In the genomic region with DNA sequence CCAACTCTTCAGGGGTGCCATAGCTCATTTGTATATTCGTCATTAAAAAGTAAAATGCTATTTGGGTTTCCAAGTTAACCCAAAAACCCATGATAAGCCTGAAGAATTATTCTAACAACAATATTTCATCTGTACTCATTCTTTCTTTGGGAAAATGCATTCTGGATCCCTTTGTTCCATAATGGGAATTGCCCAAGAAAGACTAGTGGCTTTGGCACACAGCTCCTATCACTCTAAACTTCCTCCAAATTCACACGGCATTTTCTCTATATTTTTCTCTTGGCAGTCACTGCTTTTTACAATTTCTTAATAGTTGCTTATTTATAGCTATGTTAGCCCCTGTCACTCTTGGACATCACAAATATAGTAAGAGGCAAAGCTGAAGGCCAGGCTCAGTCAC, we compare ENCODE assay signal across 16 cellular contexts. TPM values are rescaled to one million over a fixed set of nuclear protein-coding genes. Genes with fewer than 3 reads are reported as not detected.
A peak's percentile ranks its signal among the peaks of the same experiment; 100 is the strongest.
DNase-seq lines count a peak whose midpoint lies in the region; ATAC-seq and TF ChIP-seq lines count a peak whose summit lies in the region.
"Had no signal": no experiment of that assay in that cellular context is flagged by ENCODE, and none has a peak within 500 bp of the region (broad histone marks: within the 10 kb centered on the region; RNA-seq: fewer than 3 reads in every experiment).

No MANE protein-coding gene starts in this region.

- H4K20me1 ChIP-seq in H9 (ENCODE audit: control insufficient read depth, insufficient read depth, insufficient read length) = no peaks in the 10 kb centered on the region

- ATAC-seq in right cardiac atrium (peak in 1 of 2 donors; percentile 12), thoracic aorta (ENCODE audit: insufficient number of reproducible peaks, low FRiP score, low read depth) (no peak)
- ATAC-seq in activated T-cell treated with anti-CD3 and anti-CD28 coated beads, Interleukin-2, amount 50 U/mL, for 4 hours = no peak
- ATAC-seq: WTC11 had no signal

- H4K8ac ChIP-seq in H9 (replicated peaks; ENCODE audit: insufficient read length, low read depth, low read length) = no peak overlapping the region

- peaks cover 21% of the 10 kb centered on the region; the same call in 1 of the 2 replicates for H3K79me2 ChIP-seq in H9 (ENCODE audit: insufficient read depth, low read length)

- no peaks in the 10 kb centered on the region; a peak in 1 of 7 replicates for H3K36me3 Mint-ChIP-seq in H9 (ENCODE audit: insufficient read depth in 1 of 3, low read depth in 3 of 3)
- peaks cover 6% of the 10 kb centered on the region for H3K36me3 Mint-ChIP-seq in activated T-cell treated with anti-CD3 and anti-CD28 coated beads, Interleukin-2, amount 50 U/mL, for 4 hours (ENCODE audit: insufficient read depth)
- H3K36me3 Mint-ChIP-seq: WTC11 had no signal

- DNase-seq in H9 (no peak), brain microvascular endothelial cell (no peak), right cardiac atrium (no peak), thoracic aorta (ENCODE audit: low spot score) (no peak), NAMALWA (ENCODE audit: low spot score) (no peak)
- no peak for DNase-seq in activated CD8-positive, alpha-beta memory T cell treated with anti-CD3 and anti-CD28 coated beads, Interleukin-2, amount 50 U/mL, for 4 hours
- no peak for DNase-seq in activated T-cell treated with anti-CD3 and anti-CD28 coated beads, Interleukin-2, amount 50 U/mL, for 4 hours
- DNase-seq: activated CD8-positive, alpha-beta memory T cell treated with anti-CD3 and anti-CD28 coated beads for 24 hours; amygdala; C1 segment of cervical spinal cord; H7; left lung; NCI-H146; NK-92 treated with Interleukin-12 subunit alpha and Interleukin-12 subunit beta, amount 100 ng/mL, for 24 hours had no signal

- no peak overlapping the region for H2AFZ ChIP-seq in H9 (ENCODE audit: low read length)

- H3K27me3 Mint-ChIP-seq in H9 (ENCODE audit: low read depth) = no peaks in the 10 kb centered on the region
- no peaks in the 10 kb centered on the region for H3K27me3 Mint-ChIP-seq in activated T-cell treated with anti-CD3 and anti-CD28 coated beads, Interleukin-2, amount 50 U/mL, for 4 hours (ENCODE audit: low read depth)

- peaks cover 27 to 30% of the 10 kb centered on the region in 2 experiments for H3K4me1 Mint-ChIP-seq in H9
- peaks cover 28% of the 10 kb centered on the region for H3K4me1 Mint-ChIP-seq in activated T-cell treated with anti-CD3 and anti-CD28 coated beads, Interleukin-2, amount 50 U/mL, for 4 hours (ENCODE audit: low read depth)

- H3K79me1 ChIP-seq in H9 (ENCODE audit: insufficient read depth, low read depth, low read length, poor library complexity, severe bottlenecking) = peaks cover 12% of the 10 kb centered on the region

- no peak overlapping the region for H3K14ac ChIP-seq in H9 (ENCODE audit: insufficient read depth, low read length)

- no peak overlapping the region for H3K23ac ChIP-seq in H9 (ENCODE audit: insufficient read length, low read depth, low read length)

- H2BK20ac ChIP-seq in H9 (ENCODE audit: low read depth, low read length, poor library complexity, severe bottlenecking) = no peak overlapping the region

- no peak overlapping the region for H2BK12ac ChIP-seq in H9 (ENCODE audit: insufficient read length, low read depth, low read length)

- H3T11ph ChIP-seq in H9 (ENCODE audit: low read length) = no peak overlapping the region

- intact Hi-C loops in right cardiac atrium (cut with DNase I) = no loop called here

- H3K27ac Mint-ChIP-seq in H9 = peak overlapping the region; percentile 55 to 82 (median 76); a peak in 3 of 7 replicates
- H3K27ac Mint-ChIP-seq: T-helper 1 cell treated with Interleukin-12 subunit alpha and Interleukin-12 subunit beta and Interleukin-4 antibody, amounts not matched to agents 30 μg/mL and 1 μg/mL, for 36 hours; WTC11 had no signal

- H3K27ac ChIP-seq in H9 (ENCODE audit: insufficient read length, low read depth, low read length) (no peak overlapping the region), brain microvascular endothelial cell (peak overlapping the region; percentile 85), right cardiac atrium (ENCODE audit: low read length) (peak overlapping the region; percentile 86), thoracic aorta (peak overlapping the region; percentile 63 to 79)
- H3K27ac ChIP-seq: left lung had no signal

- H3K9me3 Mint-ChIP-seq in H9 = no peaks in the 10 kb centered on the region
- H3K9me3 Mint-ChIP-seq in activated T-cell treated with anti-CD3 and anti-CD28 coated beads, Interleukin-2, amount 50 U/mL, for 4 hours = no peaks in the 10 kb centered on the region
- H3K9me3 Mint-ChIP-seq: T-helper 1 cell treated with Interleukin-12 subunit alpha and Interleukin-12 subunit beta and Interleukin-4 antibody, amounts not matched to agents 30 μg/mL and 1 μg/mL, for 36 hours; WTC11 had no signal

- H4K91ac ChIP-seq in H9 (ENCODE audit: insufficient read length, low read depth, low read length) = no peak overlapping the region

- no peaks in the 10 kb centered on the region for H3K23me2 ChIP-seq in H9 (ENCODE audit: insufficient read length, low read depth, low read length, poor library complexity, severe bottlenecking)

- no peak overlapping the region for H2BK120ac ChIP-seq in H9 (ENCODE audit: low read depth, low read length, poor library complexity, severe bottlenecking)

- no peak overlapping the region for H3K4me3 Mint-ChIP-seq in H9
- H3K4me3 Mint-ChIP-seq in activated T-cell treated with anti-CD3 and anti-CD28 coated beads, Interleukin-2, amount 50 U/mL, for 4 hours = no peak overlapping the region
- H3K4me3 Mint-ChIP-seq: T-helper 1 cell treated with Interleukin-12 subunit alpha and Interleukin-12 subunit beta and Interleukin-4 antibody, amounts not matched to agents 30 μg/mL and 1 μg/mL, for 36 hours; WTC11 had no signal

- H3K4ac ChIP-seq in H9 (ENCODE audit: low read depth, low read length) = no peak overlapping the region

- no CpG with 5 or more reads among the region's 2 CpGs for WGBS in H9 (ENCODE audit: extremely low coverage, insufficient read length, low lambda C conversion rate)
- 55% methylated on average over 2 of the region's 2 CpGs for WGBS in right cardiac atrium

- H3K18ac ChIP-seq in H9 (ENCODE audit: insufficient read length, low read depth, low read length) = no peak overlapping the region

- peaks cover 3% of the 10 kb centered on the region for H3K4me1 ChIP-seq in H9 (ENCODE audit: insufficient read depth, low read length)
- H3K4me1 ChIP-seq in right cardiac atrium (ENCODE audit: control insufficient read depth, insufficient read depth, low read length) = peaks cover 15% of the 10 kb centered on the region
- peaks cover 29 to 43% of the 10 kb centered on the region in 2 donors for H3K4me1 ChIP-seq in thoracic aorta (ENCODE audit: control insufficient read depth in 1 of 2, low read depth in 2 of 2)

- no peak overlapping the region for H3K56ac ChIP-seq in H9 (ENCODE audit: insufficient read length, low read depth, low read length)

- H4K5ac ChIP-seq in H9 (ENCODE audit: insufficient read length, low read depth, low read length) = no peak overlapping the region

- H3K27me3 ChIP-seq in H9 (ENCODE audit: insufficient read depth, low read length) (no peaks in the 10 kb centered on the region), brain microvascular endothelial cell (replicated peaks) (no peaks in the 10 kb centered on the region), right cardiac atrium (ENCODE audit: control insufficient read depth, insufficient read depth) (no peaks in the 10 kb centered on the region), thoracic aorta (replicated peaks; ENCODE audit: insufficient read depth) (no peaks in the 10 kb centered on the region)
- H3K27me3 ChIP-seq: left lung had no signal

- H2BK15ac ChIP-seq in H9 (ENCODE audit: low read depth, low read length) = no peak overlapping the region

- no peak for TF ChIP-seq CTCF in H9 (conservative IDR thresholded peaks at IDR 0.05)
- TF ChIP-seq CTCF in brain microvascular endothelial cell (IDR thresholded peaks at IDR 0.05; ENCODE audit: low read depth, low read length, missing control alignments) = no peak
- TF ChIP-seq CTCF in thoracic aorta (IDR thresholded peaks at IDR 0.05) = no peak

- H3K9me3 ChIP-seq in H9 (ENCODE audit: control insufficient read depth, low read depth, low read length) = no peaks in the 10 kb centered on the region
- H3K9me3 ChIP-seq in right cardiac atrium (ENCODE audit: control insufficient read depth, low read length) = no peaks in the 10 kb centered on the region
- no peaks in the 10 kb centered on the region for H3K9me3 ChIP-seq in thoracic aorta
- H3K9me3 ChIP-seq: left lung had no signal

- no peak overlapping the region for H3K4me2 ChIP-seq in H9 (ENCODE audit: insufficient read depth, insufficient read length, low read length)

- H3K36me3 ChIP-seq in brain microvascular endothelial cell (replicated peaks) (no peaks in the 10 kb centered on the region), thoracic aorta (no peaks in the 10 kb centered on the region)
- H3K36me3 ChIP-seq: left lung had no signal

- in situ Hi-C loops in brain microvascular endothelial cell (cut with HindIII; ENCODE audit: low pct_ligation_motif_present, low sequenced_read_pairs) = no loop called here

- no peak overlapping the region for H2AK5ac ChIP-seq in H9 (ENCODE audit: insufficient read length, low read length)

- H3K4me3 ChIP-seq in brain microvascular endothelial cell (ENCODE audit: low read depth, low read length) = no peak overlapping the region
- H3K4me3 ChIP-seq in right cardiac atrium (ENCODE audit: low read length) = no peak overlapping the region
- peak overlapping the region; percentile 41 for H3K4me3 ChIP-seq in thoracic aorta
- H3K4me3 ChIP-seq: left lung had no signal

- no peak overlapping the region for H2BK5ac ChIP-seq in H9 (ENCODE audit: insufficient read length, low read length)

- H3K9ac ChIP-seq in H9 (ENCODE audit: extremely low read depth, insufficient read length, low read length) = no peak overlapping the region

RNA-seq across cellular contexts. Expression of a gene that starts 29.1 kb away (rescaled TPM):
- total RNA-seq in H9 (2021) (104 and 110 TPM in 2 replicates), right cardiac atrium (100 to 1,000 TPM; 120 to 150 (median 141) TPM), thoracic aorta (10 to 100 TPM; 36.1 to 43.0 TPM)
- polyA plus RNA-seq in right cardiac atrium = 120 TPM
- total RNA-seq in activated T-cell treated with anti-CD3 and anti-CD28 coated beads, Interleukin-2, amount 50 U/mL, for 4 hours = 100 to 1,000 TPM in 1 of 3 donors, 10 to 100 TPM in 2; 80.7 to 101 (median 92.0) TPM
